ENCODE assay signal across 17 cellular contexts in the genomic region with DNA sequence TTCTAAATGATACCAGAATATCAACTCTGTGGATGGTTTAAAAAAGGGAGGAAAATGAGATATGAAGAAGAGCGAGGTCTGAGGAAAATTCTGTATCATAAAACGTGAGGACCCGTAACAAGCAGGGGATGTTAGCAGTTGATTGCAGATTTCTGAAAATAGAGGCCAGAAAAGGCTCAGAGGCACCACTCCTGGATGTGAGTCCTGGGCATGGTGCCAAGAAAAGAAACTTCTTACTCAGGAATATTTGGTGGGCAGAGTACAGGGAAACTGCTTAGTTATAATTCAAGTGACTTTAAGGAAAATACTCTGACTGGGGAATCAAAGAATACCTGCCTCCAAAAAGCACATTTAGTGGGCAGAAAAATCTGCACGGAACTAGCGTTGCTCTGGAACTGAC.
DNase-seq lines count a peak whose midpoint lies in the region; TF ChIP-seq lines count a peak whose summit lies in the region.
"Had no signal": no experiment of that assay in that cellular context is flagged by ENCODE, and none has a peak within 500 bp of the region (broad histone marks: within the 10 kb centered on the region; RNA-seq: fewer than 3 reads in every experiment).

No MANE protein-coding gene starts in this region.

- DNase-seq in MCF 10A (ENCODE audit: unreplicated experiment) (peak; percentile 24), mammary epithelial cell (no peak), RPMI8226 (peak; percentile 74), glomerular visceral epithelial cell (ENCODE audit: extremely low spot score) (peak; percentile 56), thyroid gland (peak; percentile 29), NCI-H82 treated with DMSO at 0.1 percent for 48 hours (lab: John Stamatoyannopoulos, UW; ENCODE audit: unreplicated experiment) (no peak), SKM-1 (lab: John Stamatoyannopoulos, UW; ENCODE audit: unreplicated experiment) (no peak)
- DNase-seq in central memory CD4-positive, alpha-beta T cell: no peak
- DNase-seq: activated CD4-positive, CD25-positive, alpha-beta regulatory T cell treated with anti-CD3 and anti-CD28 coated beads, Interleukin-2, amount 50 U/mL, for 72 hours; activated naive CD8-positive, alpha-beta T cell treated with anti-CD3 and anti-CD28 coated beads for 36 hours; activated T-cell treated with anti-CD3 and anti-CD28 coated beads, Interleukin-2, amount 50 U/mL, for 1 hour; DND-41; KG1; NCI-H1694 treated with DMSO at 0.1 percent for 48 hours; trophoblast cell had no signal

- H2AFZ ChIP-seq in mammary epithelial cell (ENCODE audit: low read depth, low read length): no peak overlapping the region

- no peak for TF ChIP-seq POLR2A in thyroid gland (IDR thresholded peaks at IDR 0.05)

- H3K4me3 ChIP-seq in mammary epithelial cell (replicated peaks in 1 of 3; ENCODE audit: insufficient read depth in 1 of 3, low read depth in 2 of 3, low read length in 3 of 3) (no peak overlapping the region), thyroid gland (replicated peaks in 1 of 3) (no peak overlapping the region)
- H3K4me3 ChIP-seq: coronary artery, mucosa of descending colon had no signal

- no TSS peak for BruUV-seq in MCF 10A (replicated peaks; lab: Mats Ljungman, UMichigan)
- no TSS peak for BruUV-seq in mammary epithelial cell (replicated peaks; lab: Mats Ljungman, UMichigan)

- POLR2A ChIA-PET in MCF 10A (lab: Yijun Ruan, JAX): interaction anchor here (0.6 kb wide), 1 partner anchor 372 kb away, joined by 3 read pairs; no protein-coding TSS in a partner anchor

- no peak overlapping the region for H3K27ac Mint-ChIP-seq in MCF 10A (ENCODE audit: low read depth, unreplicated experiment)
- H3K27ac Mint-ChIP-seq: activated naive CD8-positive, alpha-beta T cell treated with anti-CD3 and anti-CD28 coated beads for 36 hours had no signal

- H3K27me3 ChIP-seq in mammary epithelial cell (ENCODE audit: insufficient read depth, low read length): no peaks in the 10 kb centered on the region
- H3K27me3 ChIP-seq in thyroid gland: no peaks in the 10 kb centered on the region

- no peaks in the 10 kb centered on the region for H3K27me3 Mint-ChIP-seq in MCF 10A (ENCODE audit: insufficient read depth, unreplicated experiment)

- 77% methylated on average over 5 of the region's 5 CpGs for WGBS in mammary epithelial cell (ENCODE audit: low coverage, missing lambda C conversion rate)
- WGBS in thyroid gland, 2 donors: 32 to 38% methylated on average over 5 of the region's 5 CpGs

- H4K20me1 ChIP-seq in mammary epithelial cell (ENCODE audit: insufficient read depth, low read length): no peaks in the 10 kb centered on the region

- no peak overlapping the region for H3K9ac ChIP-seq in mammary epithelial cell (ENCODE audit: insufficient read depth, low read length)

- peaks cover 10% of the 10 kb centered on the region for H3K4me1 Mint-ChIP-seq in MCF 10A (ENCODE audit: insufficient read depth, unreplicated experiment)
- H3K4me1 Mint-ChIP-seq: activated naive CD8-positive, alpha-beta T cell treated with anti-CD3 and anti-CD28 coated beads for 36 hours had no signal

- no peak overlapping the region for H3K4me3 Mint-ChIP-seq in MCF 10A (ENCODE audit: unreplicated experiment)
- H3K4me3 Mint-ChIP-seq: activated naive CD8-positive, alpha-beta T cell treated with anti-CD3 and anti-CD28 coated beads for 36 hours had no signal

- no peaks in the 10 kb centered on the region for H3K9me3 ChIP-seq in mammary epithelial cell (replicated peaks; ENCODE audit: insufficient read depth, low read length)
- no peaks in the 10 kb centered on the region for H3K9me3 ChIP-seq in thyroid gland
- H3K9me3 ChIP-seq: mucosa of descending colon had no signal

- CTCF ChIA-PET in MCF 10A (lab: Yijun Ruan, JAX): interaction anchor here (0.6 kb wide), 1 partner anchor 803 kb away, joined by 3 read pairs; no protein-coding TSS in a partner anchor
- CTCF ChIA-PET in mammary epithelial cell (lab: Charles Lee; ENCODE audit: low non-redundant PET): no interaction called here

- H3K36me3 Mint-ChIP-seq in MCF 10A (ENCODE audit: insufficient read depth, unreplicated experiment): peaks cover 7% of the 10 kb centered on the region
- H3K36me3 Mint-ChIP-seq: activated naive CD8-positive, alpha-beta T cell treated with anti-CD3 and anti-CD28 coated beads for 36 hours had no signal

- no peak overlapping the region for H3K4me2 ChIP-seq in mammary epithelial cell (ENCODE audit: insufficient read depth, low read depth, low read length)

- dilution Hi-C loops in mammary epithelial cell (cut with HindIII; ENCODE audit: low sequenced_read_pairs): no loop called here

- H3K27ac ChIP-seq in mammary epithelial cell (ENCODE audit: insufficient read depth, low read depth, low read length) (no peak overlapping the region), thyroid gland (no peak overlapping the region)
- H3K27ac ChIP-seq: coronary artery had no signal

- intact Hi-C loops in MCF 10A (cut with micrococcal nuclease) (no loop called here), mammary epithelial cell (cut with micrococcal nuclease) (no loop called here), thyroid gland (cut with DNase I) (no loop called here)

- in situ Hi-C loops in mammary epithelial cell (cut with MboI; ENCODE audit: low sequenced_read_pairs in 2 of 2): no loop called here

- H3K79me2 ChIP-seq in mammary epithelial cell (ENCODE audit: insufficient read depth, low read length): peaks cover 34% of the 10 kb centered on the region

- H3K36me3 ChIP-seq in mammary epithelial cell (ENCODE audit: insufficient read depth, low read length) (no peaks in the 10 kb centered on the region), thyroid gland (no peaks in the 10 kb centered on the region)

- TF ChIP-seq CTCF in MCF 10A (IDR thresholded peaks at IDR 0.05; ENCODE audit: unreplicated experiment) (no peak), mammary epithelial cell (conservative IDR thresholded peaks at IDR 0.05 in 1 of 2, IDR thresholded peaks at IDR 0.05 in 1 of 2; ENCODE audit: extremely low read depth in 1 of 2, insufficient read depth in 1 of 2, low read depth in 1 of 2, low read length in 2 of 2) (no peak), thyroid gland (IDR thresholded peaks at IDR 0.05) (no peak)

- no peaks in the 10 kb centered on the region for H3K4me1 ChIP-seq in mammary epithelial cell (ENCODE audit: insufficient read depth, low read length)
- H3K4me1 ChIP-seq in thyroid gland: no peaks in the 10 kb centered on the region

- no peaks in the 10 kb centered on the region for H3K9me3 Mint-ChIP-seq in MCF 10A (ENCODE audit: unreplicated experiment)
- H3K9me3 Mint-ChIP-seq: activated naive CD8-positive, alpha-beta T cell treated with anti-CD3 and anti-CD28 coated beads for 36 hours had no signal

Comparison
In these comparisons a context has a peak if more than half of its experiments do, and no peak if none do; other contexts are left out.
1. DNase-seq: peak in MCF 10A (single experiment), RPMI8226 (single experiment), glomerular visceral epithelial cell (single experiment) and thyroid gland (2 of 2); none in mammary epithelial cell (single experiment), NCI-H82 treated with DMSO at 0.1 percent for 48 hours (single experiment), central memory CD4-positive, alpha-beta T cell (single experiment) and SKM-1 (single experiment).